ENCODE assay signal across 20 cellular contexts in the genomic region with DNA sequence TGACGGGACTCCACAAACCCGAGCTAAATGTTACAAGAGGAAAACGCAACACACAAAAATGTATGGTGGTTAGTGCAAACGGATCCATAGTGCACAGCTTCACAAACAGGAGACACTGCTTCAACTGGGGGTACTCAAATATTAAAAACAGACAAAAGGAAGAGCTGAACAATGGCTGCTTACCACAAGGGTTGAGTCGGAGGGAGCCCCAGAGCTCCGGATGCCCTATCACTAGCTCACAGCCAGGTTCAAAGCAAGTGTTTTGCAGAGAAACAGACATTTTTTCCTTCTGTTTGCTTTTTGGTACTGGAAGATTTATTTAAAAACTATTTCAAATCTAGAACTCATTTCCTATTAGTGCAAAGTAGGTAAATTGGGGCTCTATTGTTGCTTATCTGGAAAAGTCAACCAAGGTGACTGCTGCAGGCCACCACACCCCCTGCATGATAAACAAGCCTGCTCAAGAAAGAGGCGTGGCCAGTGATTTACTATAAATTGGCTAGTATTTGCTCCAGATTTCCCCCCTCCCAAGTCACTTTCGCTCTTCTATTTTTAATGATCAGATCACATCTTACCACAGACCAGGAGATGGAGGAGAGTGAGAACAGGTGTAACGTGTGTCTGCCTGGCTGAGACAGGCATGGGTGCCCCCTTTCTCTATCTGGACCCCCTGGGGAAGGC. TPM values are rescaled to one million over a fixed set of nuclear protein-coding genes. Genes with fewer than 3 reads are reported as not detected.
A peak's percentile ranks its signal among the peaks of the same experiment; 100 is the strongest.
DNase-seq lines count a peak whose midpoint lies in the region; ATAC-seq and TF ChIP-seq lines count a peak whose summit lies in the region.
"Had no signal": no experiment of that assay in that cellular context is flagged by ENCODE, and none has a peak within 500 bp of the region (broad histone marks: within the 10 kb centered on the region; RNA-seq: fewer than 3 reads in every experiment).

No MANE protein-coding gene starts in this region.

- H3K4me3 Mint-ChIP-seq in T-helper 1 cell treated with Interleukin-12 subunit alpha and Interleukin-12 subunit beta and Interleukin-4 antibody, amounts not matched to agents 30 μg/mL and 1 μg/mL, for 36 hours = peak overlapping the region; percentile 29
- H3K4me3 Mint-ChIP-seq in CD4-positive, alpha-beta T cell = peak overlapping the region; percentile 34
- H3K4me3 Mint-ChIP-seq in activated T-helper 2 cell treated with anti-CD3 and anti-CD28 coated beads, Interferon-gamma antibody, Interleukin-2, Interleukin-4, amounts not matched to agents 10 μg/mL and 5 μg/mL and 100 μg/mL, durations not matched to agents 14 hours and 24 hours and 36 hours (ENCODE audit: low read depth) = no peak overlapping the region
- H3K4me3 Mint-ChIP-seq in naive thymus-derived CD4-positive, alpha-beta T cell = peak overlapping the region in 9 of 10 donors; percentile 44 to 74 (median 69)

- peaks cover 12 to 23% of the 10 kb centered on the region in 2 donors for H3K4me1 ChIP-seq in naive thymus-derived CD4-positive, alpha-beta T cell (ENCODE audit: control insufficient read depth in 2 of 2, insufficient read depth in 2 of 2, low read length in 2 of 2)
- H3K4me1 ChIP-seq: psoas muscle had no signal

- H3K9me3 Mint-ChIP-seq in T-helper 1 cell treated with Interleukin-12 subunit alpha and Interleukin-12 subunit beta and Interleukin-4 antibody, amounts not matched to agents 30 μg/mL and 1 μg/mL, for 36 hours = no peaks in the 10 kb centered on the region
- no peaks in the 10 kb centered on the region for H3K9me3 Mint-ChIP-seq in CD4-positive, alpha-beta T cell
- no peaks in the 10 kb centered on the region for H3K9me3 Mint-ChIP-seq in activated T-helper 2 cell treated with anti-CD3 and anti-CD28 coated beads, Interferon-gamma antibody, Interleukin-2, Interleukin-4, amounts not matched to agents 10 μg/mL and 5 μg/mL and 100 μg/mL, durations not matched to agents 14 hours and 24 hours and 36 hours
- H3K9me3 Mint-ChIP-seq in naive thymus-derived CD4-positive, alpha-beta T cell = no peaks in the 10 kb centered on the region

- H3K36me3 ChIP-seq in naive thymus-derived CD4-positive, alpha-beta T cell (ENCODE audit: control insufficient read depth in 2 of 3, insufficient read depth in 3 of 3, low read length in 3 of 3) = peaks cover 0 to 79% (median 8%) of the 10 kb centered on the region in 3 experiments

- H3K4me3 ChIP-seq in naive thymus-derived CD4-positive, alpha-beta T cell (ENCODE audit: low read length) = no peak overlapping the region
- H3K4me3 ChIP-seq: coronary artery, psoas muscle, skin epidermis had no signal

- DNase-seq in T-helper 1 cell (no peak), NCI-H446 treated with DMSO at 0.1 percent for 48 hours (lab: John Stamatoyannopoulos, UW) (no peak), T-helper 9 cell (no peak)
- DNase-seq in CD4-positive, alpha-beta T cell = no peak
- no peak for DNase-seq in activated T-helper 2 cell treated with anti-CD3 and anti-CD28 coated beads, Interferon-gamma antibody, Interleukin-2, Interleukin-4, amounts not matched to agents 10 μg/mL and 5 μg/mL and 100 μg/mL, durations not matched to agents 14 hours and 24 hours and 36 hours (ENCODE audit: low spot score)
- DNase-seq in naive thymus-derived CD4-positive, alpha-beta T cell = peak in 2 of 9 donors; percentile 15 to 45
- DNase-seq: activated T-cell treated with anti-CD3 and anti-CD28 coated beads for 4 hours, brain microvascular endothelial cell, left ventricle myocardium superior, midbrain, NCI-H1105 treated with DMSO at 0.1 percent for 48 hours, NCI-H2107, NCI-H510A, psoas muscle had no signal

- H3K27ac Mint-ChIP-seq in T-helper 1 cell treated with Interleukin-12 subunit alpha and Interleukin-12 subunit beta and Interleukin-4 antibody, amounts not matched to agents 30 μg/mL and 1 μg/mL, for 36 hours = peak overlapping the region; percentile 64
- H3K27ac Mint-ChIP-seq in CD4-positive, alpha-beta T cell = peak overlapping the region; percentile 83
- peak overlapping the region; percentile 39 for H3K27ac Mint-ChIP-seq in activated T-helper 2 cell treated with anti-CD3 and anti-CD28 coated beads, Interferon-gamma antibody, Interleukin-2, Interleukin-4, amounts not matched to agents 10 μg/mL and 5 μg/mL and 100 μg/mL, durations not matched to agents 14 hours and 24 hours and 36 hours
- peak overlapping the region; percentile 36 to 90 (median 81) for H3K27ac Mint-ChIP-seq in naive thymus-derived CD4-positive, alpha-beta T cell

- H3K36me3 Mint-ChIP-seq in T-helper 1 cell treated with Interleukin-12 subunit alpha and Interleukin-12 subunit beta and Interleukin-4 antibody, amounts not matched to agents 30 μg/mL and 1 μg/mL, for 36 hours (ENCODE audit: low read depth) = peaks cover 36% of the 10 kb centered on the region
- H3K36me3 Mint-ChIP-seq in CD4-positive, alpha-beta T cell (ENCODE audit: low read depth) = peaks cover 88% of the 10 kb centered on the region
- H3K36me3 Mint-ChIP-seq in activated T-helper 2 cell treated with anti-CD3 and anti-CD28 coated beads, Interferon-gamma antibody, Interleukin-2, Interleukin-4, amounts not matched to agents 10 μg/mL and 5 μg/mL and 100 μg/mL, durations not matched to agents 14 hours and 24 hours and 36 hours (ENCODE audit: low read depth) = peaks cover 53% of the 10 kb centered on the region
- H3K36me3 Mint-ChIP-seq in naive thymus-derived CD4-positive, alpha-beta T cell = peaks cover 0 to 47% (median 23%) of the 10 kb centered on the region in 5 donors

- H3K4me1 Mint-ChIP-seq in T-helper 1 cell treated with Interleukin-12 subunit alpha and Interleukin-12 subunit beta and Interleukin-4 antibody, amounts not matched to agents 30 μg/mL and 1 μg/mL, for 36 hours (ENCODE audit: low read depth) = peaks cover 29% of the 10 kb centered on the region
- H3K4me1 Mint-ChIP-seq in CD4-positive, alpha-beta T cell (ENCODE audit: low read depth) = peaks cover 27% of the 10 kb centered on the region
- H3K4me1 Mint-ChIP-seq in activated T-helper 2 cell treated with anti-CD3 and anti-CD28 coated beads, Interferon-gamma antibody, Interleukin-2, Interleukin-4, amounts not matched to agents 10 μg/mL and 5 μg/mL and 100 μg/mL, durations not matched to agents 14 hours and 24 hours and 36 hours (ENCODE audit: low read depth) = peaks cover 34% of the 10 kb centered on the region
- H3K4me1 Mint-ChIP-seq in naive thymus-derived CD4-positive, alpha-beta T cell = peaks cover 16 to 55% (median 35%) of the 10 kb centered on the region in 7 donors

- H3K27me3 ChIP-seq in CD4-positive, alpha-beta T cell (ENCODE audit: control insufficient read depth, insufficient read depth, low read length) = no peaks in the 10 kb centered on the region
- no peaks in the 10 kb centered on the region for H3K27me3 ChIP-seq in naive thymus-derived CD4-positive, alpha-beta T cell (ENCODE audit: control insufficient read depth in 2 of 2, insufficient read depth in 2 of 2, low read length in 2 of 2)
- H3K27me3 ChIP-seq: brain microvascular endothelial cell had no signal

- intact Hi-C loops in CD4-positive, alpha-beta T cell (cut with DNase I, micrococcal nuclease) = no loop called here
- intact Hi-C loops in activated T-helper 2 cell treated with anti-CD3 and anti-CD28 coated beads, Interferon-gamma antibody, Interleukin-2, Interleukin-4, amounts not matched to agents 10 μg/mL and 5 μg/mL and 100 μg/mL, durations not matched to agents 14 hours and 24 hours and 36 hours (cut with micrococcal nuclease) = no loop called here
- intact Hi-C loops in naive thymus-derived CD4-positive, alpha-beta T cell (cut with micrococcal nuclease) = loop anchor here in 1 of 2 donors (2.0 kb wide), 1 partner anchor 17 kb away; no protein-coding TSS in a partner anchor

- no peak overlapping the region for H3K27ac ChIP-seq in CD4-positive, alpha-beta T cell (ENCODE audit: low read depth, low read length)
- H3K27ac ChIP-seq in naive thymus-derived CD4-positive, alpha-beta T cell (ENCODE audit: low read depth, low read length) = peak overlapping the region; percentile 14
- H3K27ac ChIP-seq: brain microvascular endothelial cell, coronary artery, psoas muscle had no signal

- peak; percentile 39 for ATAC-seq in CD4-positive, alpha-beta T cell (ENCODE audit: poor library complexity)
- no peak for ATAC-seq in naive thymus-derived CD4-positive, alpha-beta T cell
- no peak for ATAC-seq in GM21723 (IDR thresholded peaks at IDR 0.05; ENCODE audit: unreplicated experiment)
- ATAC-seq: activated CD4-positive, CD25-positive, alpha-beta regulatory T cell treated with anti-CD3 and anti-CD28 coated beads, Interleukin-2, amount 50 U/mL, for 24 hours; left ventricle myocardium superior; psoas muscle had no signal

- H3K27me3 Mint-ChIP-seq in T-helper 1 cell treated with Interleukin-12 subunit alpha and Interleukin-12 subunit beta and Interleukin-4 antibody, amounts not matched to agents 30 μg/mL and 1 μg/mL, for 36 hours (ENCODE audit: low read depth) = no peaks in the 10 kb centered on the region
- H3K27me3 Mint-ChIP-seq in CD4-positive, alpha-beta T cell = no peaks in the 10 kb centered on the region
- H3K27me3 Mint-ChIP-seq in activated T-helper 2 cell treated with anti-CD3 and anti-CD28 coated beads, Interferon-gamma antibody, Interleukin-2, Interleukin-4, amounts not matched to agents 10 μg/mL and 5 μg/mL and 100 μg/mL, durations not matched to agents 14 hours and 24 hours and 36 hours (ENCODE audit: low read depth) = no peaks in the 10 kb centered on the region
- no peaks in the 10 kb centered on the region for H3K27me3 Mint-ChIP-seq in naive thymus-derived CD4-positive, alpha-beta T cell

- POLR2A ChIA-PET in CD4-positive, alpha-beta T cell (lab: Charles Lee) = interaction anchor here (1.2 to 1.4 kb wide), 3 partner anchors 19 to 46 kb away, joined by 3 to 7 read pairs (median 5); a partner anchor contains a TSS
- POLR2A ChIA-PET in naive thymus-derived CD4-positive, alpha-beta T cell (lab: Charles Lee) = interaction anchor here (1.0 to 1.6 kb wide), 3 partner anchors 41 to 47 kb away, joined by 4 to 6 read pairs (median 5); a partner anchor contains a TSS

- CTCF ChIA-PET in CD4-positive, alpha-beta T cell (lab: Charles Lee) = no interaction called here
- CTCF ChIA-PET in naive thymus-derived CD4-positive, alpha-beta T cell (lab: Charles Lee) = no interaction called here

- H3K9me3 ChIP-seq in CD4-positive, alpha-beta T cell (ENCODE audit: control insufficient read depth, low read length) = no peaks in the 10 kb centered on the region
- no peaks in the 10 kb centered on the region for H3K9me3 ChIP-seq in naive thymus-derived CD4-positive, alpha-beta T cell (ENCODE audit: control insufficient read depth in 2 of 3, low read length in 3 of 3)
- H3K9me3 ChIP-seq: psoas muscle had no signal

- no peak for TF ChIP-seq CTCF in CD4-positive, alpha-beta T cell (IDR thresholded peaks at IDR 0.05)

RNA-seq across cellular contexts. Expression of a gene that starts 46.5 kb away (rescaled TPM):
- 100 to 1,000 TPM; 440 to 470 TPM for total RNA-seq in CD4-positive, alpha-beta T cell
- total RNA-seq in activated T-helper 2 cell treated with anti-CD3 and anti-CD28 coated beads, Interferon-gamma antibody, Interleukin-2, Interleukin-4, amounts not matched to agents 10 μg/mL and 5 μg/mL and 100 μg/mL, durations not matched to agents 14 hours and 24 hours and 36 hours = 231 and 234 TPM in 2 replicates
- total RNA-seq in naive thymus-derived CD4-positive, alpha-beta T cell = 100 to 1,000 TPM; 354 to 432 (median 382) TPM
- polyA plus RNA-seq in naive thymus-derived CD4-positive, alpha-beta T cell = 100 to 1,000 TPM; 105 to 166 TPM
- total RNA-seq: A172 had no signal
